18 cellular contexts compared by ENCODE assay signal in the genomic region with DNA sequence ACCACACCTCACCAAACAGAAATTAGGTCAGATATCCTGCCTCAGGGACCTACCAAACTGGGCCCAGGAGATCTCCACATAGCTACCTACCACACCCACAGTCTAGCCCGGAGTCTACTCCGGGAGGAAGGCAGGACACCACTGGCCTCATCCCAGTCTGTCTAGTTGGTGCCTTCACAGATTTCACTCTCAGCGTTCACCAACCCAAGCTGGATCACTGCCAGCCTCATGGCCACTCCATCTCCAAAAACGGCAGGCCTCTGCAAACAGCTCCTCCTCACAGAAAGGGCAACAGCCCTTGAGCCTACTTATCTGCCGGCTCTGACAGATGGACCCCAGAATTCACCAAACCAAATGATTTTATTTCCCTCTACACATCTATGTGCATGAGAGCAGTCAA.
DNase-seq lines count a peak whose midpoint lies in the region; TF ChIP-seq lines count a peak whose summit lies in the region.
"Had no signal": no experiment of that assay in that cellular context is flagged by ENCODE, and none has a peak within 500 bp of the region (broad histone marks: within the 10 kb centered on the region; RNA-seq: fewer than 3 reads in every experiment).

No MANE protein-coding gene starts in this region.

- intact Hi-C loops in left ventricle myocardium inferior (cut with micrococcal nuclease) = no loop called here

- H3K9me3 ChIP-seq in left ventricle myocardium inferior (replicated peaks) (no peaks in the 10 kb centered on the region), right atrium auricular region (no peaks in the 10 kb centered on the region)

- H3K27ac ChIP-seq in left ventricle myocardium inferior (replicated peaks) (no peak overlapping the region), right atrium auricular region (no peak overlapping the region)
- H3K27ac ChIP-seq: RWPE1 had no signal

- H3K36me3 ChIP-seq in left ventricle myocardium inferior (no peaks in the 10 kb centered on the region), right atrium auricular region (no peaks in the 10 kb centered on the region)

- no peak for TF ChIP-seq CTCF in left ventricle myocardium inferior (IDR thresholded peaks at IDR 0.05; ENCODE audit: borderline replicate concordance)
- TF ChIP-seq CTCF in right atrium auricular region (IDR thresholded peaks at IDR 0.05) = no peak

- H3K4me3 ChIP-seq in left ventricle myocardium inferior (no peak overlapping the region), right atrium auricular region (no peak overlapping the region)

- no peaks in the 10 kb centered on the region for H3K27me3 ChIP-seq in left ventricle myocardium inferior (ENCODE audit: low read depth)
- H3K27me3 ChIP-seq in right atrium auricular region = no peaks in the 10 kb centered on the region

- DNase-seq in left ventricle myocardium inferior (peak; percentile 19), right atrium auricular region (ENCODE audit: low spot score) (no peak), NCI-H524 treated with DMSO at 0.1 percent for 48 hours (lab: John Stamatoyannopoulos, UW) (peak; percentile 85), cerebellum (ENCODE audit: low spot score) (peak; percentile 13), SW480 (ENCODE audit: low spot score) (no peak)
- DNase-seq in activated CD4-positive, alpha-beta T cell treated with anti-CD3 and anti-CD28 coated beads for 1 hour = no peak
- DNase-seq in stimulated activated CD4-positive, alpha-beta T cell treated with anti-CD3 and anti-CD28 coated beads, Interleukin-1b, Interleukin-23, amount 100 ng/mL, for 48 hours = no peak
- DNase-seq: ACHN; CD4-positive, alpha-beta memory T cell; H7; Karpas-422; MM.1S; NCI-H2081 treated with DMSO at 0.1 percent for 48 hours; NCI-H446 treated with DMSO at 0.1 percent for 48 hours; NK-92 treated with Interleukin-12 subunit alpha and Interleukin-12 subunit beta, amount 100 ng/mL, for 24 hours; OCI-M1; T-cell had no signal

- H3K4me1 ChIP-seq in left ventricle myocardium inferior (peaks cover 23% of the 10 kb centered on the region), right atrium auricular region (peaks cover 0 to 10% of the 10 kb centered on the region in 2 donors)

Comparison
In these comparisons a context has a peak if more than half of its experiments do, and no peak if none do; other contexts are left out.
1. DNase-seq: peak in left ventricle myocardium inferior (single experiment), NCI-H524 treated with DMSO at 0.1 percent for 48 hours (single experiment) and cerebellum (single experiment); none in right atrium auricular region (single experiment), activated CD4-positive, alpha-beta T cell treated with anti-CD3 and anti-CD28 coated beads for 1 hour (single experiment), stimulated activated CD4-positive, alpha-beta T cell treated with anti-CD3 and anti-CD28 coated beads, Interleukin-1b, Interleukin-23, amount 100 ng/mL, for 48 hours (single experiment) and SW480 (single experiment).